In the genomic region with DNA sequence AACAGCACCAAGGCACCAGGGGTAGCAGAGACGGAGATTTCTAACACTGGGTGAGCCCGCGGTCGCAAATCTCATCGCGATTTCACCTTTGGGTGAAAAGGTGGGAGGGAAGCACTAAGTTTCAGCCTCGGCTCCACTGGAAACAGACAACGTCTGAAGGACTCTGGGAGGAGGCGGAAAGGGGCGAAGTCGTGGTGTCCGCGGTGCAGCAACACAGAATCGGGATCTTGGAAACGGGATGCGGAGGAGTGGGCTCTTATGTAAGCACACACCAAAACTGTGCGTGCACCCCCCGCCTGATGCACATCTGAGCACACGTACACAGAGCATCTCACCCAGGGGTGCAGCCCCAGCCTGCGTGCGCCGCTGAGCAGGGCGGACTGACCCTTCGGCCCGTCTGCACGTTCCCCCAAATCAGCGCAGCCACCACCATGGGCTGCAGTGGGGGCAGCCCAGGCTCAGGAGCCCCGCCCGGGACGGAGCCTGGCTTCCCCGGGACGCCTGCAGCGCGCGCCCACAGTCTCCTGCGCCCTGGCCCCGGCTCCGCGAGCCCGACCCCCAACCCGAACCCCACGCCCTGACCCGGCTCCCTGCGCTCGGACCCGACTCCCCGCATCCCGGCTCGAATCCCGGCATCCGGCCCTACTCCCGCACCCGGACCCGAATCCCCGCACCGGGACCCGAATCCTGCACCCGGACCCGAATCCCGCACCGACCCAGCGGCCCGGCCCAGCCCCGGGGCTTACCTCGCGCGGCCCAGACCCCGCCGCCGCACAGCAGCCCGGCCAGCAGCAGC, we compare ENCODE assay signal across 8 cellular contexts. TPM values are rescaled to one million over a fixed set of nuclear protein-coding genes. Genes with fewer than 3 reads are reported as not detected.
A peak's percentile ranks its signal among the peaks of the same experiment; 100 is the strongest.
DNase-seq lines count a peak whose midpoint lies in the region; FAIRE-seq and TF ChIP-seq lines count a peak whose summit lies in the region.

No MANE protein-coding gene starts in this region.

- DNase-seq in CD1c-positive myeloid dendritic cell (ENCODE audit: extremely low spot score) (peak; percentile 70), H9 (no peak), RWPE1 (ENCODE audit: low spot score) (peak; percentile 34), bronchial epithelial cell (ENCODE audit: low read depth) (no peak), left kidney (ENCODE audit: low read depth, low spot score) (peak; percentile 76), DMS153 treated with DMSO at 0.1 percent for 48 hours (lab: John Stamatoyannopoulos, UW; ENCODE audit: unreplicated experiment) (no peak), SIG-M5 (lab: John Stamatoyannopoulos, UW) (no peak)
- peak; percentile 56 for DNase-seq in stimulated activated CD8-positive, alpha-beta memory T cell treated with anti-CD3 and anti-CD28 coated beads, Interleukin-4, amount 100 ng/mL, for 48 hours

- H4K5ac ChIP-seq in H9 (ENCODE audit: insufficient read length, low read depth, low read length) = no peak overlapping the region

- peaks cover 17% of the 10 kb centered on the region; the same call in 1 of the 2 replicates for H3K79me2 ChIP-seq in H9 (ENCODE audit: insufficient read depth, low read length)

- H3K27ac Mint-ChIP-seq in H9 = peak overlapping the region; percentile 47 to 82 (median 64); a peak in 4 of 7 replicates

- no peak overlapping the region for H4K91ac ChIP-seq in H9 (ENCODE audit: insufficient read length, low read depth, low read length)

- peak overlapping the region; percentile 98 for H3K4me3 ChIP-seq in bronchial epithelial cell (ENCODE audit: low read depth, low read length)

- H2AFZ ChIP-seq in H9 (ENCODE audit: low read length) = no peak overlapping the region

- H4K8ac ChIP-seq in H9 (replicated peaks; ENCODE audit: insufficient read length, low read depth, low read length) = no peak overlapping the region

- H3K4me1 ChIP-seq in H9 (ENCODE audit: insufficient read depth, low read length) = peaks cover 5% of the 10 kb centered on the region; the same call in 1 of the 2 replicates

- no peaks in the 10 kb centered on the region for H3K79me1 ChIP-seq in H9 (ENCODE audit: insufficient read depth, low read depth, low read length, poor library complexity, severe bottlenecking)

- no CpG with 5 or more reads among the region's 71 CpGs for WGBS in H9 (ENCODE audit: extremely low coverage, insufficient read length, low lambda C conversion rate)

- peaks cover 39% of the 10 kb centered on the region for H3K27me3 Mint-ChIP-seq in H9 (ENCODE audit: low read depth)

- H3K9me3 ChIP-seq in H9 (ENCODE audit: control insufficient read depth, low read depth, low read length) = no peaks in the 10 kb centered on the region

- no peak overlapping the region for H2BK12ac ChIP-seq in H9 (ENCODE audit: insufficient read length, low read depth, low read length)

- no peak for TF ChIP-seq CTCF in H9 (conservative IDR thresholded peaks at IDR 0.05)
- TF ChIP-seq CTCF in RWPE1 (conservative IDR thresholded peaks at IDR 0.05; ENCODE audit: low read depth) = no peak
- TF ChIP-seq CTCF in bronchial epithelial cell (IDR thresholded peaks at IDR 0.05; ENCODE audit: insufficient read depth, low read length, severe bottlenecking) = no peak

- no peak overlapping the region for H2BK120ac ChIP-seq in H9 (ENCODE audit: low read depth, low read length, poor library complexity, severe bottlenecking)

- no peak overlapping the region for H3K23ac ChIP-seq in H9 (ENCODE audit: insufficient read length, low read depth, low read length)

- H3K4me2 ChIP-seq in H9 (ENCODE audit: insufficient read depth, insufficient read length, low read length) = peak overlapping the region; percentile 92

- H3T11ph ChIP-seq in H9 (ENCODE audit: low read length) = no peak overlapping the region

- no peak for FAIRE-seq in bronchial epithelial cell (lab: Jason Lieb, UNC)

- H3K56ac ChIP-seq in H9 (ENCODE audit: insufficient read length, low read depth, low read length) = no peak overlapping the region

- H3K18ac ChIP-seq in H9 (ENCODE audit: insufficient read length, low read depth, low read length) = peak overlapping the region; percentile 44

- no peaks in the 10 kb centered on the region for H3K36me3 ChIP-seq in bronchial epithelial cell (ENCODE audit: control insufficient read depth, insufficient read depth, low read length)

- peaks cover 0 to 5% (median 3%) of the 10 kb centered on the region in 3 experiments; a peak in 6 of 7 replicates for H3K36me3 Mint-ChIP-seq in H9 (ENCODE audit: insufficient read depth in 1 of 3, low read depth in 3 of 3)

- no peak overlapping the region for H2AK5ac ChIP-seq in H9 (ENCODE audit: insufficient read length, low read length)

- peak overlapping the region; percentile 77 for H3K9ac ChIP-seq in H9 (ENCODE audit: extremely low read depth, insufficient read length, low read length)

- POLR2A ChIA-PET in RWPE1 (lab: Yijun Ruan, JAX; ENCODE audit: low non-redundant PET) = no interaction called here

- CTCF ChIA-PET in RWPE1 (lab: Yijun Ruan, JAX) = interaction anchor here (0.5 kb wide), 1 partner anchor 171 kb away, joined by 3 read pairs; a partner anchor contains a TSS

- H2BK20ac ChIP-seq in H9 (ENCODE audit: low read depth, low read length, poor library complexity, severe bottlenecking) = no peak overlapping the region

- H2BK5ac ChIP-seq in H9 (ENCODE audit: insufficient read length, low read length) = no peak overlapping the region

- peaks cover 6% of the 10 kb centered on the region; the same call in 1 of the 2 replicates for H3K27me3 ChIP-seq in H9 (ENCODE audit: insufficient read depth, low read length)
- no peaks in the 10 kb centered on the region for H3K27me3 ChIP-seq in bronchial epithelial cell (ENCODE audit: control insufficient read depth, insufficient read depth, low read length)

- peak overlapping the region; percentile 76 for H3K14ac ChIP-seq in H9 (ENCODE audit: insufficient read depth, low read length)

- H3K27ac ChIP-seq in H9 (ENCODE audit: insufficient read length, low read depth, low read length) (no peak overlapping the region), RWPE1 (peak overlapping the region; percentile 98)

- no peak overlapping the region for H3K4ac ChIP-seq in H9 (ENCODE audit: low read depth, low read length)

- H3K4me3 Mint-ChIP-seq in H9 = peak overlapping the region; percentile 94 to 97

- no peak overlapping the region for H2BK15ac ChIP-seq in H9 (ENCODE audit: low read depth, low read length)

- peaks cover 18% of the 10 kb centered on the region for H3K23me2 ChIP-seq in H9 (ENCODE audit: insufficient read length, low read depth, low read length, poor library complexity, severe bottlenecking)

- H3K4me1 Mint-ChIP-seq in H9 = peaks cover 39 to 45% of the 10 kb centered on the region in 2 experiments

- H4K20me1 ChIP-seq in H9 (ENCODE audit: control insufficient read depth, insufficient read depth, insufficient read length) = no peaks in the 10 kb centered on the region

- no peaks in the 10 kb centered on the region; a peak in 2 of 5 replicates for H3K9me3 Mint-ChIP-seq in H9

RNA-seq across cellular contexts. Expression of a gene that starts 0.7 kb away (rescaled TPM):
- total RNA-seq in H9 (2021) = 100 and 101 TPM in 2 replicates
- total RNA-seq in bronchial epithelial cell = 131 and 142 TPM in 2 replicates

Comparison
In these comparisons a context has a peak if more than half of its experiments do, and no peak if none do; other contexts are left out.
1. DNase-seq: peak in CD1c-positive myeloid dendritic cell (single experiment), RWPE1 (single experiment), left kidney (single experiment) and stimulated activated CD8-positive, alpha-beta memory T cell treated with anti-CD3 and anti-CD28 coated beads, Interleukin-4, amount 100 ng/mL, for 48 hours (single experiment); none in H9 (single experiment), bronchial epithelial cell (single experiment), DMS153 treated with DMSO at 0.1 percent for 48 hours (single experiment) and SIG-M5 (single experiment).